ENCODE assay signal across 1 cellular context in genomic region chr1:167747988-167748387, GRCh38.
TF ChIP-seq lines count a peak whose summit lies in the region.

No MANE protein-coding gene starts in this region.

TF ChIP-seq in IMR-90, 13 proteins besides CTCF, POLR2A, EP300 and RAD21:
- TF ChIP-seq CEBPB (IDR thresholded peaks at IDR 0.05; ENCODE audit: low read depth, low read length) (no peak), MAFK (IDR thresholded peaks at IDR 0.05; ENCODE audit: low read depth, low read length) (peak; percentile 99), NFE2L2 (IDR thresholded peaks at IDR 0.05; ENCODE audit: low read depth, low read length) (peak; percentile 82), SMC3 (IDR thresholded peaks at IDR 0.05; ENCODE audit: low read depth, low read length) (no peak)
- TF ChIP-seq, protein P1, sequence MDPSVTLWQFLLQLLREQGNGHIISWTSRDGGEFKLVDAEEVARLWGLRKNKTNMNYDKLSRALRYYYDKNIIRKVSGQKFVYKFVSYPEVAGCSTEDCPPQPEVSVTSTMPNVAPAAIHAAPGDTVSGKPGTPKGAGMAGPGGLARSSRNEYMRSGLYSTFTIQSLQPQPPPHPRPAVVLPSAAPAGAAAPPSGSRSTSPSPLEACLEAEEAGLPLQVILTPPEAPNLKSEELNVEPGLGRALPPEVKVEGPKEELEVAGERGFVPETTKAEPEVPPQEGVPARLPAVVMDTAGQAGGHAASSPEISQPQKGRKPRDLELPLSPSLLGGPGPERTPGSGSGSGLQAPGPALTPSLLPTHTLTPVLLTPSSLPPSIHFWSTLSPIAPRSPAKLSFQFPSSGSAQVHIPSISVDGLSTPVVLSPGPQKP (IDR thresholded peaks at IDR 0.05; ENCODE audit: borderline replicate concordance, low read depth, low read length) = no peak
